10 cellular contexts compared by ENCODE assay signal in genomic region chr17:32929288-32929574, GRCh38. TPM values are rescaled to one million over a fixed set of nuclear protein-coding genes. Genes with fewer than 3 reads are reported as not detected.
DNase-seq lines count a peak whose midpoint lies in the region; ATAC-seq and TF ChIP-seq lines count a peak whose summit lies in the region.
"Had no signal": no experiment of that assay in that cellular context is flagged by ENCODE, and none has a peak within 500 bp of the region (broad histone marks: within the 10 kb centered on the region; RNA-seq: fewer than 3 reads in every experiment).

No MANE protein-coding gene starts in this region.

- ATAC-seq in sciatic nerve (peak; percentile 70), HG03097 (IDR thresholded peaks at IDR 0.05; ENCODE audit: low FRiP score, unreplicated experiment) (no peak)
- ATAC-seq in CD8-positive, alpha-beta T cell, result no peak

- peaks cover 48% of the 10 kb centered on the region for H3K27me3 Mint-ChIP-seq in CD8-positive, alpha-beta T cell (ENCODE audit: low read depth)

- H3K4me3 ChIP-seq in ascending aorta, result peak overlapping the region; percentile 78 to 85
- peak overlapping the region; percentile 59 for H3K4me3 ChIP-seq in iPS-18a (ENCODE audit: low read length)
- H3K4me3 ChIP-seq in CD8-positive, alpha-beta T cell (ENCODE audit: low read depth, low read length), result no peak overlapping the region

- H3K27ac ChIP-seq in ascending aorta (peak overlapping the region; percentile 69 to 88), iPS-18a (ENCODE audit: low read length) (no peak overlapping the region)
- no peak overlapping the region for H3K27ac ChIP-seq in CD8-positive, alpha-beta T cell (ENCODE audit: low read depth, low read length)

- H3K9me3 ChIP-seq in ascending aorta, result no peaks in the 10 kb centered on the region
- no peaks in the 10 kb centered on the region for H3K9me3 ChIP-seq in iPS-18a (ENCODE audit: control insufficient read depth, low read depth, low read length)
- no peaks in the 10 kb centered on the region for H3K9me3 ChIP-seq in CD8-positive, alpha-beta T cell (ENCODE audit: low read length)

- POLR2A ChIA-PET in CD8-positive, alpha-beta T cell (lab: Charles Lee), result no interaction called here

- no peak overlapping the region for H3K4me3 Mint-ChIP-seq in CD8-positive, alpha-beta T cell

- no peaks in the 10 kb centered on the region for H3K27me3 ChIP-seq in ascending aorta
- H3K27me3 ChIP-seq in iPS-18a (ENCODE audit: control insufficient read depth, insufficient read depth, low read length), result peaks cover 14% of the 10 kb centered on the region
- H3K27me3 ChIP-seq in CD8-positive, alpha-beta T cell (ENCODE audit: insufficient read depth, low read length), result peaks cover 18% of the 10 kb centered on the region

- H3K4me1 ChIP-seq in ascending aorta (peaks cover 3 to 10% of the 10 kb centered on the region in 2 donors), iPS-18a (ENCODE audit: control insufficient read depth, low read depth, low read length) (peaks cover 14% of the 10 kb centered on the region)
- peaks cover 4% of the 10 kb centered on the region for H3K4me1 ChIP-seq in CD8-positive, alpha-beta T cell (ENCODE audit: insufficient read depth, low read length)

- CTCF ChIA-PET in CD8-positive, alpha-beta T cell (lab: Charles Lee), result interaction anchor here (1.1 kb wide), 1 partner anchor 8 kb away, joined by 4 read pairs; no protein-coding TSS in a partner anchor

- no peaks in the 10 kb centered on the region for H3K9me3 Mint-ChIP-seq in CD8-positive, alpha-beta T cell

- TF ChIP-seq CTCF in ascending aorta (IDR thresholded peaks at IDR 0.05), result no peak
- no peak for TF ChIP-seq CTCF in CD8-positive, alpha-beta T cell (IDR thresholded peaks at IDR 0.05)

- H3K36me3 ChIP-seq in ascending aorta (peaks cover 12 to 13% of the 10 kb centered on the region in 2 donors), iPS-18a (ENCODE audit: control insufficient read depth, low read depth, low read length) (peaks cover 27% of the 10 kb centered on the region)
- no peaks in the 10 kb centered on the region for H3K36me3 ChIP-seq in CD8-positive, alpha-beta T cell (ENCODE audit: insufficient read depth, low read length)

- no peak overlapping the region for H3K27ac Mint-ChIP-seq in CD8-positive, alpha-beta T cell

- no peaks in the 10 kb centered on the region for H3K36me3 Mint-ChIP-seq in CD8-positive, alpha-beta T cell

- peak; percentile 6 for DNase-seq in EL
- no peak for DNase-seq in ascending aorta (ENCODE audit: low spot score in 2 of 2)
- no peak for DNase-seq in sciatic nerve (ENCODE audit: low spot score)
- no peak for DNase-seq in CD8-positive, alpha-beta T cell
- DNase-seq in HK-2 (ENCODE audit: unreplicated experiment), result no peak
- no peak for DNase-seq in central memory CD4-positive, alpha-beta T cell
- DNase-seq: activated CD8-positive, alpha-beta memory T cell treated with anti-CD3 and anti-CD28 coated beads, Interleukin-2, amount 50 U/mL, for 48 hours; left cardiac atrium had no signal

- H3K4me1 Mint-ChIP-seq in CD8-positive, alpha-beta T cell (ENCODE audit: low read depth), result peaks cover 5% of the 10 kb centered on the region

- H3K9ac ChIP-seq in iPS-18a (ENCODE audit: low read length), result no peak overlapping the region

- intact Hi-C loops in ascending aorta (cut with DNase I), result loop anchor here (5.0 kb wide), 2 partner anchors 272 to 432 kb away; no protein-coding TSS in a partner anchor
- intact Hi-C loops in sciatic nerve (cut with DNase I), result no loop called here
- intact Hi-C loops in CD8-positive, alpha-beta T cell (cut with DNase I, micrococcal nuclease), result no loop called here

RNA-seq across cellular contexts. Expression of gene TMEM98, which starts 1.3 kb away (rescaled TPM):
- total RNA-seq in ascending aorta (50.6 TPM), sciatic nerve (123 TPM)
- total RNA-seq in CD8-positive, alpha-beta T cell, result not detected

RNA-seq across cellular contexts. Expression of gene MYO1D, which starts 52.3 kb away (rescaled TPM):
- total RNA-seq in ascending aorta (105 TPM), sciatic nerve (57.8 TPM)
- total RNA-seq in CD8-positive, alpha-beta T cell, result 1 to 10 TPM; 6.8 TPM

Comparison
In these comparisons a context has a peak if more than half of its experiments do, and no peak if none do; other contexts are left out.
1. H3K27ac ChIP-seq: peak in ascending aorta (2 of 2); none in iPS-18a (single experiment) and CD8-positive, alpha-beta T cell (single experiment).
2. RNA of gene TMEM98, which starts 1.3 kb away (total RNA-seq): 123 TPM in sciatic nerve (single experiment) and 50.6 TPM in ascending aorta (single experiment); not detected in CD8-positive, alpha-beta T cell; every median in the first group is over 10 times any median in the second.